18 cellular contexts compared by ENCODE assay signal in the genomic region with DNA sequence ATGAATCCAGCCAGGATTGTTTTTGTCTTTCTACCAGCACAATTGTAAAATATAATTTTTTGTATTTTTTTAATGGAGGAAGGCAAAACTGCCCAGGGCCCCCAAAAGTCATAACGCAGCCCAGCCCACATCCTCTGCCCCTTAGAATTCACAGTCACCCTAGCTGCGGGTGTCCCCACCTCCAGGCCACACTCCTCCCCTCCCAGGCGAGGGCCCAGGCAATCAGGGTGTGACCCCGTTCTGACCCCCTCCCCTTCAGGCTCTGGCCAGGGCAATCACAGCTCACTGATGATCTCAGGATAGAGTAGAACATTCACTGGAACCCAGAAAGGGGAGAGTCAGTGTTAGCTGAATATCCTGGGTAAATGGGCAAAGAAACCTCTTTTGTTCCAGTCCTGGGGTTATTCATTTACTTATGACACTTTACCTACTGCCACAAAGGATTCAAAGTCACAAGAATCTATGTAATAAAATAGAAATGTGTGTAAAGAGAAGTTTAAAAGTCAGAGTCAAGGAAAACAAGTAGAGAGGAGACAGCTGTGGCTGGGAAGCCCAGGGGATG.
"Had no signal": no experiment of that assay in that cellular context is flagged by ENCODE, and none has a peak within 500 bp of the region (broad histone marks: within the 10 kb centered on the region; RNA-seq: fewer than 3 reads in every experiment).

No MANE protein-coding gene starts in this region.

- H3K27me3 ChIP-seq: brain microvascular endothelial cell had no signal

- H3K4me3 ChIP-seq: gastroesophageal sphincter, heart right ventricle, psoas muscle had no signal

- H3K27ac Mint-ChIP-seq: activated CD8-positive, alpha-beta T cell treated with anti-CD3 and anti-CD28 coated beads, Interleukin-2, amount 10 ng/mL, durations not matched to agents 7 days and 5 days; activated naive CD8-positive, alpha-beta T cell treated with anti-CD3 and anti-CD28 coated beads, Interleukin-2, amount 10 ng/mL, durations not matched to agents 7 days and 5 days; WTC11 had no signal

- H3K9me3 Mint-ChIP-seq: activated naive CD8-positive, alpha-beta T cell treated with anti-CD3 and anti-CD28 coated beads, Interleukin-2, amount 10 ng/mL, durations not matched to agents 7 days and 5 days; memory B cell; WTC11 had no signal

- H3K36me3 ChIP-seq: gastroesophageal sphincter, heart right ventricle had no signal

- H3K4me3 Mint-ChIP-seq: activated CD8-positive, alpha-beta T cell treated with anti-CD3 and anti-CD28 coated beads, Interleukin-2, amount 10 ng/mL, durations not matched to agents 7 days and 5 days; activated naive CD8-positive, alpha-beta T cell treated with anti-CD3 and anti-CD28 coated beads, Interleukin-2, amount 10 ng/mL, durations not matched to agents 7 days and 5 days; naive thymus-derived CD8-positive, alpha-beta T cell; WTC11 had no signal

- ATAC-seq: activated CD8-positive, alpha-beta T cell treated with anti-CD3 and anti-CD28 coated beads, Interleukin-2, amount 10 ng/mL, durations not matched to agents 7 days and 5 days; gastroesophageal sphincter; naive thymus-derived CD8-positive, alpha-beta T cell; psoas muscle had no signal

- H3K4me1 ChIP-seq: gastroesophageal sphincter, psoas muscle had no signal

- H3K27ac ChIP-seq: brain microvascular endothelial cell, gastroesophageal sphincter, psoas muscle had no signal

- DNase-seq: activated CD4-positive, alpha-beta T cell treated with anti-CD3 and anti-CD28 coated beads for 4 hours; activated CD8-positive, alpha-beta T cell treated with anti-CD3 and anti-CD28 coated beads, Interleukin-2, amount 10 ng/mL, durations not matched to agents 7 days and 5 days; activated naive CD4-positive, alpha-beta T cell; activated naive CD8-positive, alpha-beta T cell treated with anti-CD3 and anti-CD28 coated beads, Interleukin-2, amount 10 ng/mL, durations not matched to agents 7 days and 5 days; activated T-cell treated with anti-CD3 and anti-CD28 coated beads for 4 hours; anterior cingulate cortex; erythroblast; heart right ventricle; left ventricle myocardium superior; naive thymus-derived CD8-positive, alpha-beta T cell; occipital lobe; psoas muscle; stimulated activated CD4-positive, alpha-beta T cell treated with anti-CD3 and anti-CD28 coated beads, Interleukin-1b, Interleukin-23, amount 100 ng/mL, for 48 hours; SW 1271 had no signal

- H3K9me3 ChIP-seq: gastroesophageal sphincter, heart right ventricle, psoas muscle had no signal

- H3K36me3 Mint-ChIP-seq: activated naive CD8-positive, alpha-beta T cell treated with anti-CD3 and anti-CD28 coated beads, Interleukin-2, amount 10 ng/mL, durations not matched to agents 7 days and 5 days; memory B cell; naive thymus-derived CD8-positive, alpha-beta T cell; WTC11 had no signal
